ENCODE assay signal across 5 cellular contexts in genomic region chr1:72011721-72012120, GRCh38.
"Had no signal": no experiment of that assay in that cellular context is flagged by ENCODE, and none has a peak within 500 bp of the region (broad histone marks: within the 10 kb centered on the region; RNA-seq: fewer than 3 reads in every experiment).

No MANE protein-coding gene starts in this region.

- H3K4me3 ChIP-seq: GM23338, K562 had no signal

- H3K4me2 ChIP-seq: GM23338 had no signal

- DNase-seq: H9, HCEC 1CT, IMR-90 had no signal
